Comparison of ENCODE assay signal across 2 cellular contexts in genomic region chr2:171391532-171391931, GRCh38.
TF ChIP-seq lines count a peak whose summit lies in the region.

No MANE protein-coding gene starts in this region.

TF ChIP-seq in HEK293, 187 proteins besides CTCF, POLR2A, EP300 and RAD21 (continued from another document):
- TF ChIP-seq ZBTB10 (tag by site-specific recombination; IDR thresholded peaks at IDR 0.05) (no peak), GLI4 (tag by site-specific recombination; IDR thresholded peaks at IDR 0.05) (no peak), ZNF362 (tag by site-specific recombination; IDR thresholded peaks at IDR 0.05) (no peak), ZNF514 (tag by site-specific recombination; IDR thresholded peaks at IDR 0.05) (no peak), ZNF132 (tag by site-specific recombination; IDR thresholded peaks at IDR 0.05; ENCODE audit: borderline replicate concordance) (no peak), TCF7L2 (IDR thresholded peaks at IDR 0.05; ENCODE audit: borderline replicate concordance, low read depth, low read length) (no peak), ZNF677 (tag by site-specific recombination; IDR thresholded peaks at IDR 0.05) (no peak), ZEB2 (tag by site-specific recombination; IDR thresholded peaks at IDR 0.05) (no peak), ZBTB11 (tag by site-specific recombination; conservative IDR thresholded peaks at IDR 0.05; ENCODE audit: low read depth) (no peak), SCRT2 (tag by site-specific recombination; IDR thresholded peaks at IDR 0.05) (no peak), ZNF140 (tag by site-specific recombination; IDR thresholded peaks at IDR 0.05) (no peak), ZBTB7A (tag by site-specific recombination; IDR thresholded peaks at IDR 0.05; ENCODE audit: low read depth) (no peak), ZNF510 (tag by site-specific recombination; IDR thresholded peaks at IDR 0.05; ENCODE audit: insufficient replicate concordance) (no peak), ZBTB8A (tag by site-specific recombination; IDR thresholded peaks at IDR 0.05) (no peak)

TF ChIP-seq in WTC11, 78 proteins besides CTCF, POLR2A, EP300 and RAD21 (continued from another document):
- TF ChIP-seq USF2 (CRISPR knock-in tag; IDR thresholded peaks at IDR 0.05): no peak
- TF ChIP-seq HMGXB4 (CRISPR knock-in tag; IDR thresholded peaks at IDR 0.05): no peak
- no peak for TF ChIP-seq IRF1 (CRISPR knock-in tag; IDR thresholded peaks at IDR 0.05)
- no peak for TF ChIP-seq ZNF317 (CRISPR knock-in tag; IDR thresholded peaks at IDR 0.05; ENCODE audit: borderline replicate concordance, low read depth)
- no peak for TF ChIP-seq ZSCAN18 (CRISPR knock-in tag; IDR thresholded peaks at IDR 0.05)
- TF ChIP-seq ZNF396 (CRISPR knock-in tag; IDR thresholded peaks at IDR 0.05; ENCODE audit: borderline replicate concordance): no peak
- no peak for TF ChIP-seq AR (CRISPR knock-in tag; IDR thresholded peaks at IDR 0.05)
- no peak for TF ChIP-seq FOXP4 (CRISPR knock-in tag; IDR thresholded peaks at IDR 0.05)
